Comparison of ENCODE assay signal across 27 cellular contexts in genomic region chr18:11674119-11674518, GRCh38.
"Had no signal": no experiment of that assay in that cellular context is flagged by ENCODE, and none has a peak within 500 bp of the region (broad histone marks: within the 10 kb centered on the region; RNA-seq: fewer than 3 reads in every experiment).

No MANE protein-coding gene starts in this region.

- H3K9me3 ChIP-seq: left ventricle myocardium inferior, mucosa of descending colon, pancreas, prostate gland, suprapubic skin, thoracic aorta, tibial artery, upper lobe of right lung had no signal

- H3K36me3 Mint-ChIP-seq: immature natural killer cell; naive thymus-derived CD4-positive, alpha-beta T cell; natural killer cell treated with Interleukin-12 subunit alpha and Interleukin-12 subunit beta and Interleukin-15 and Interleukin-18, amount 100 ng/mL, for 72 hours had no signal

- H3K4me1 Mint-ChIP-seq: immature natural killer cell had no signal

- H3K9me3 Mint-ChIP-seq: natural killer cell treated with Interleukin-12 subunit alpha and Interleukin-12 subunit beta and Interleukin-15 and Interleukin-18, amount 100 ng/mL, for 72 hours; stimulated activated naive CD8-positive, alpha-beta T cell treated with anti-CD3 and anti-CD28 coated beads, Interleukin-15, Interleukin-2, amounts not matched to agents 100 ng/mL and 50 ng/mL, for 24 hours had no signal

- H3K36me3 ChIP-seq: left ventricle myocardium inferior, pancreas, prostate gland, suprapubic skin, thoracic aorta, tibial artery, upper lobe of right lung had no signal

- H3K27me3 ChIP-seq: pancreas, upper lobe of right lung had no signal

- H3K4me3 Mint-ChIP-seq: immature natural killer cell; naive thymus-derived CD4-positive, alpha-beta T cell; natural killer cell treated with Interleukin-12 subunit alpha and Interleukin-12 subunit beta and Interleukin-15 and Interleukin-18, amount 100 ng/mL, for 72 hours; stimulated activated naive CD8-positive, alpha-beta T cell treated with anti-CD3 and anti-CD28 coated beads, Interleukin-15, Interleukin-2, amounts not matched to agents 100 ng/mL and 50 ng/mL, for 24 hours had no signal

- DNase-seq: hypothalamus; immature natural killer cell; left ventricle myocardium inferior; mesendoderm; midbrain; mucosa of descending colon; naive thymus-derived CD4-positive, alpha-beta T cell; pancreas; posterior cingulate gyrus; retina; right cardiac atrium; stimulated activated CD4-positive, alpha-beta T cell treated with anti-CD3 and anti-CD28 coated beads, Interleukin-12 subunit alpha, Interleukin-12 subunit beta, amount 100 ng/mL, for 4 hours; stimulated activated CD4-positive, alpha-beta T cell treated with anti-CD3 and anti-CD28 coated beads, Interleukin-15, amount 100 ng/mL, for 24 hours; stimulated activated CD4-positive, alpha-beta T cell treated with anti-CD3 and anti-CD28 coated beads, Interleukin-2, amount 100 ng/mL, for 24 hours; stimulated activated CD4-positive, alpha-beta T cell treated with anti-CD3 and anti-CD28 coated beads, Interleukin-4, amount 100 ng/mL, for 1 hour; stimulated activated naive CD4-positive, alpha-beta T cell; trophoblast cell; upper lobe of right lung had no signal

- H3K4me3 ChIP-seq: left ventricle myocardium inferior, lung, mucosa of descending colon, pancreas, prostate gland, skin epidermis, suprapubic skin, thoracic aorta, tibial artery, upper lobe of right lung had no signal

- ATAC-seq: mucosa of descending colon; naive thymus-derived CD4-positive, alpha-beta T cell; natural killer cell treated with Interleukin-12 subunit alpha and Interleukin-12 subunit beta and Interleukin-15 and Interleukin-18, amount 100 ng/mL, for 72 hours; pancreas; right cardiac atrium; sciatic nerve; upper lobe of right lung had no signal

- H3K4me1 ChIP-seq: left ventricle myocardium inferior, pancreas, prostate gland, upper lobe of right lung had no signal

- H3K27ac ChIP-seq: left ventricle myocardium inferior, pancreas, prostate gland, suprapubic skin, thoracic aorta, tibial artery, upper lobe of right lung had no signal

- H3K27ac Mint-ChIP-seq: immature natural killer cell; naive thymus-derived CD4-positive, alpha-beta T cell; natural killer cell treated with Interleukin-12 subunit alpha and Interleukin-12 subunit beta and Interleukin-15 and Interleukin-18, amount 100 ng/mL, for 72 hours; stimulated activated naive CD8-positive, alpha-beta T cell treated with anti-CD3 and anti-CD28 coated beads, Interleukin-15, Interleukin-2, amounts not matched to agents 100 ng/mL and 50 ng/mL, for 24 hours had no signal
